14 cellular contexts compared by ENCODE assay signal in genomic region chr5:170833981-170834380, GRCh38. TPM values are rescaled to one million over a fixed set of nuclear protein-coding genes. Genes with fewer than 3 reads are reported as not detected.
"Had no signal": no experiment of that assay in that cellular context is flagged by ENCODE, and none has a peak within 500 bp of the region (broad histone marks: within the 10 kb centered on the region; RNA-seq: fewer than 3 reads in every experiment).

No MANE protein-coding gene starts in this region.

RNA-seq across cellular contexts. Expression of gene RANBP17, which starts 27.8 kb away (rescaled TPM):
- total RNA-seq: activated B cell treated with CpG ODN at 0.5 μM for 24 hours; activated CD4-positive, alpha-beta memory T cell treated with anti-CD3 and anti-CD28 coated beads for 36 hours; activated CD4-positive, alpha-beta T cell treated with anti-CD3 and anti-CD28 coated beads, Interleukin-2, amount 10 ng/mL, durations not matched to agents 24 days and 14 days; activated CD8-positive, alpha-beta memory T cell treated with anti-CD3 and anti-CD28 coated beads for 36 hours; activated CD8-positive, alpha-beta T cell treated with anti-CD3 and anti-CD28 coated beads for 36 hours; activated naive CD4-positive, alpha-beta T cell treated with anti-CD3 and anti-CD28 coated beads for 36 hours; activated naive CD4-positive, alpha-beta T cell treated with anti-CD3 and anti-CD28 coated beads, Interleukin-2, amount 50 U/mL, for 72 hours; activated T-cell treated with anti-CD3 and anti-CD28 coated beads, Interleukin-2, amount 50 U/mL, for 72 hours; activated T-helper 1 cell treated with anti-CD3 and anti-CD28 coated beads, Interleukin-12 subunit alpha, Interleukin-12 subunit beta, Interleukin-2, Interleukin-4 antibody, amounts not matched to agents 30 ng/mL and 10 ng/mL and 1 ng/mL, durations not matched to agents 14 hours and 24 hours and 36 hours; activated T-helper 17 cell treated with anti-CD3 and anti-CD28 coated beads, Interleukin-2, amount 50 U/mL, for 72 hours; T-helper 1 cell treated with Interleukin-12 subunit alpha and Interleukin-12 subunit beta and Interleukin-4 antibody, amounts not matched to agents 30 ng/mL and 1 ng/mL, for 36 hours had no signal

RNA-seq across cellular contexts. Expression of gene GABRP, which starts 50.5 kb away (rescaled TPM):
- total RNA-seq: activated B cell treated with CpG ODN at 0.5 μM for 24 hours; activated CD4-positive, alpha-beta memory T cell treated with anti-CD3 and anti-CD28 coated beads for 36 hours; activated CD4-positive, alpha-beta T cell treated with anti-CD3 and anti-CD28 coated beads, Interleukin-2, amount 10 ng/mL, durations not matched to agents 24 days and 14 days; activated CD8-positive, alpha-beta memory T cell treated with anti-CD3 and anti-CD28 coated beads for 36 hours; activated CD8-positive, alpha-beta T cell treated with anti-CD3 and anti-CD28 coated beads for 36 hours; activated naive CD4-positive, alpha-beta T cell treated with anti-CD3 and anti-CD28 coated beads for 36 hours; activated naive CD4-positive, alpha-beta T cell treated with anti-CD3 and anti-CD28 coated beads, Interleukin-2, amount 50 U/mL, for 72 hours; activated naive CD8-positive, alpha-beta T cell treated with anti-CD3 and anti-CD28 coated beads for 36 hours; activated T-cell treated with anti-CD3 and anti-CD28 coated beads, Interleukin-2, amount 50 U/mL, for 4 hours; activated T-cell treated with anti-CD3 and anti-CD28 coated beads, Interleukin-2, amount 50 U/mL, for 72 hours; activated T-helper 1 cell treated with anti-CD3 and anti-CD28 coated beads, Interleukin-12 subunit alpha, Interleukin-12 subunit beta, Interleukin-2, Interleukin-4 antibody, amounts not matched to agents 30 ng/mL and 10 ng/mL and 1 ng/mL, durations not matched to agents 14 hours and 24 hours and 36 hours; activated T-helper 17 cell treated with anti-CD3 and anti-CD28 coated beads, Interleukin-2, amount 50 U/mL, for 72 hours; chondrocyte; T-helper 1 cell treated with Interleukin-12 subunit alpha and Interleukin-12 subunit beta and Interleukin-4 antibody, amounts not matched to agents 30 ng/mL and 1 ng/mL, for 36 hours had no signal
